21 cellular contexts compared by ENCODE assay signal in genomic region chr14:104155513-104155912, GRCh38. TPM values are rescaled to one million over a fixed set of nuclear protein-coding genes. Genes with fewer than 3 reads are reported as not detected.
"Had no signal": no experiment of that assay in that cellular context is flagged by ENCODE, and none has a peak within 500 bp of the region (broad histone marks: within the 10 kb centered on the region; RNA-seq: fewer than 3 reads in every experiment).

No MANE protein-coding gene starts in this region.

- ATAC-seq: activated CD4-positive, CD25-positive, alpha-beta regulatory T cell treated with anti-CD3 and anti-CD28 coated beads, Interleukin-2, amount 50 U/mL, for 24 hours; activated T-cell treated with anti-CD3 and anti-CD28 coated beads, Interleukin-2, amount 50 U/mL, for 4 hours; left colon; stimulated activated memory B cell treated with anti-CD40 and anti-IgM and Interleukin-4, amounts not matched to agents 10 μg/mL and 1 μg/mL and 100 μg/mL, for 72 hours had no signal

- H3K27ac Mint-ChIP-seq: activated CD4-positive, alpha-beta T cell treated with anti-CD3 and anti-CD28 coated beads, Interleukin-2, amount 10 ng/mL, durations not matched to agents 7 days and 5 days; activated naive CD4-positive, alpha-beta T cell treated with anti-CD3 and anti-CD28 coated beads for 36 hours; progenitor cell of endocrine pancreas; stimulated activated memory B cell treated with anti-CD40 and anti-IgM and Interleukin-4, amounts not matched to agents 10 μg/mL and 1 μg/mL and 100 μg/mL, for 72 hours; T-helper 1 cell treated with Interleukin-12 subunit alpha and Interleukin-12 subunit beta and Interleukin-4 antibody, amounts not matched to agents 30 μg/mL and 1 μg/mL, for 36 hours; type B pancreatic cell had no signal

- H3K4me3 Mint-ChIP-seq: activated CD4-positive, alpha-beta T cell treated with anti-CD3 and anti-CD28 coated beads, Interleukin-2, amount 10 ng/mL, durations not matched to agents 7 days and 5 days; activated naive CD4-positive, alpha-beta T cell treated with anti-CD3 and anti-CD28 coated beads for 36 hours; activated T-cell treated with anti-CD3 and anti-CD28 coated beads, Interleukin-2, amount 50 U/mL, for 4 hours; stimulated activated memory B cell treated with anti-CD40 and anti-IgM and Interleukin-4, amounts not matched to agents 10 μg/mL and 1 μg/mL and 100 μg/mL, for 72 hours; T-helper 1 cell treated with Interleukin-12 subunit alpha and Interleukin-12 subunit beta and Interleukin-4 antibody, amounts not matched to agents 30 μg/mL and 1 μg/mL, for 36 hours; type B pancreatic cell had no signal

- H3K27me3 Mint-ChIP-seq: activated CD4-positive, alpha-beta T cell treated with anti-CD3 and anti-CD28 coated beads, Interleukin-2, amount 10 ng/mL, durations not matched to agents 7 days and 5 days; progenitor cell of endocrine pancreas; type B pancreatic cell had no signal

- H3K9me3 ChIP-seq: esophagus muscularis mucosa, sigmoid colon, testis had no signal

- H3K36me3 ChIP-seq: brain microvascular endothelial cell, sigmoid colon had no signal

- DNase-seq: activated CD4-positive, alpha-beta T cell treated with anti-CD3 and anti-CD28 coated beads, Interleukin-2, amount 10 ng/mL, durations not matched to agents 7 days and 5 days; activated CD8-positive, alpha-beta memory T cell treated with anti-CD3 and anti-CD28 coated beads, Interleukin-2, amount 50 U/mL, for 4 hours; activated naive CD4-positive, alpha-beta T cell treated with anti-CD3 and anti-CD28 coated beads for 36 hours; activated T-cell treated with anti-CD3 and anti-CD28 coated beads, Interleukin-2, amount 50 U/mL, for 4 hours; anterior cingulate cortex; brain microvascular endothelial cell; effector CD4-positive, alpha-beta T cell; hippocampal formation; left colon; mammary epithelial cell; sigmoid colon; stimulated activated CD4-positive, alpha-beta T cell treated with anti-CD3 and anti-CD28 coated beads, Interleukin-4, amount 100 ng/mL, for 4 hours; testis had no signal

- H3K9me3 Mint-ChIP-seq: activated CD4-positive, alpha-beta T cell treated with anti-CD3 and anti-CD28 coated beads, Interleukin-2, amount 10 ng/mL, durations not matched to agents 7 days and 5 days; activated naive CD4-positive, alpha-beta T cell treated with anti-CD3 and anti-CD28 coated beads for 36 hours; activated T-cell treated with anti-CD3 and anti-CD28 coated beads, Interleukin-2, amount 50 U/mL, for 4 hours; stimulated activated memory B cell treated with anti-CD40 and anti-IgM and Interleukin-4, amounts not matched to agents 10 μg/mL and 1 μg/mL and 100 μg/mL, for 72 hours; T-helper 1 cell treated with Interleukin-12 subunit alpha and Interleukin-12 subunit beta and Interleukin-4 antibody, amounts not matched to agents 30 μg/mL and 1 μg/mL, for 36 hours; type B pancreatic cell had no signal

- H3K27me3 ChIP-seq: brain microvascular endothelial cell, sigmoid colon, testis had no signal

- H3K4me3 ChIP-seq: coronary artery, esophagus muscularis mucosa, sigmoid colon, testis had no signal

- H3K27ac ChIP-seq: brain microvascular endothelial cell, coronary artery, esophagus muscularis mucosa, sigmoid colon, testis had no signal

- H3K36me3 Mint-ChIP-seq: stimulated activated memory B cell treated with anti-CD40 and anti-IgM and Interleukin-4, amounts not matched to agents 10 μg/mL and 1 μg/mL and 100 μg/mL, for 72 hours; type B pancreatic cell had no signal

- H3K4me1 Mint-ChIP-seq: activated CD4-positive, alpha-beta T cell treated with anti-CD3 and anti-CD28 coated beads, Interleukin-2, amount 10 ng/mL, durations not matched to agents 7 days and 5 days; stimulated activated memory B cell treated with anti-CD40 and anti-IgM and Interleukin-4, amounts not matched to agents 10 μg/mL and 1 μg/mL and 100 μg/mL, for 72 hours had no signal

RNA-seq across cellular contexts. Expression of gene KIF26A, which starts 17.1 kb away (rescaled TPM):
- total RNA-seq: myocyte had no signal
